In genomic region chr11:72648737-72649136, GRCh38 we compare ENCODE assay signal across 1 cellular context.
TF ChIP-seq lines count a peak whose summit lies in the region.

No MANE protein-coding gene starts in this region.

TF ChIP-seq in H1, 55 proteins besides CTCF, POLR2A, EP300 and RAD21:
- TF ChIP-seq, protein P1, sequence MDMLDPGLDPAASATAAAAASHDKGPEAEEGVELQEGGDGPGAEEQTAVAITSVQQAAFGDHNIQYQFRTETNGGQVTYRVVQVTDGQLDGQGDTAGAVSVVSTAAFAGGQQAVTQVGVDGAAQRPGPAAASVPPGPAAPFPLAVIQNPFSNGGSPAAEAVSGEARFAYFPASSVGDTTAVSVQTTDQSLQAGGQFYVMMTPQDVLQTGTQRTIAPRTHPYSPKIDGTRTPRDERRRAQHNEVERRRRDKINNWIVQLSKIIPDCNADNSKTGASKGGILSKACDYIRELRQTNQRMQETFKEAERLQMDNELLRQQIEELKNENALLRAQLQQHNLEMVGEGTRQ (IDR thresholded peaks at IDR 0.05; ENCODE audit: low read length) = no peak
- TF ChIP-seq MAFK (IDR thresholded peaks at IDR 0.05; ENCODE audit: low read depth, low read length) (no peak), TCF12 (IDR thresholded peaks at IDR 0.05; ENCODE audit: low read depth, low read length) (no peak), SP1 (IDR thresholded peaks at IDR 0.05; ENCODE audit: low read depth, low read length) (no peak), GABPA (IDR thresholded peaks at IDR 0.05; ENCODE audit: borderline replicate concordance, insufficient read depth, low read length) (no peak), CHD2 (IDR thresholded peaks at IDR 0.05; ENCODE audit: low read length) (no peak), POU5F1 (IDR thresholded peaks at IDR 0.05; ENCODE audit: low read depth, low read length) (no peak), SIRT6 (IDR thresholded peaks at IDR 0.05; ENCODE audit: low read length) (no peak), HDAC2 (IDR thresholded peaks at IDR 0.05; ENCODE audit: borderline replicate concordance in 1 of 2, low read depth in 2 of 2, low read length in 2 of 2) (no peak), SIN3A (conservative IDR thresholded peaks at IDR 0.05 in 1 of 2, IDR thresholded peaks at IDR 0.05 in 1 of 2; ENCODE audit: low read depth in 1 of 2, low read length in 2 of 2) (no peak), CTBP2 (IDR thresholded peaks at IDR 0.05; ENCODE audit: borderline replicate concordance, insufficient read depth, insufficient read length, low read length) (no peak), CBX8 (IDR thresholded peaks at IDR 0.05; ENCODE audit: borderline replicate concordance, low read depth, low read length) (no peak), BCL11A (IDR thresholded peaks at IDR 0.05; ENCODE audit: low read depth in 2 of 2, low read length in 2 of 2) (no peak), JUND (IDR thresholded peaks at IDR 0.05; ENCODE audit: low read length) (no peak)
- TF ChIP-seq, protein P2, sequence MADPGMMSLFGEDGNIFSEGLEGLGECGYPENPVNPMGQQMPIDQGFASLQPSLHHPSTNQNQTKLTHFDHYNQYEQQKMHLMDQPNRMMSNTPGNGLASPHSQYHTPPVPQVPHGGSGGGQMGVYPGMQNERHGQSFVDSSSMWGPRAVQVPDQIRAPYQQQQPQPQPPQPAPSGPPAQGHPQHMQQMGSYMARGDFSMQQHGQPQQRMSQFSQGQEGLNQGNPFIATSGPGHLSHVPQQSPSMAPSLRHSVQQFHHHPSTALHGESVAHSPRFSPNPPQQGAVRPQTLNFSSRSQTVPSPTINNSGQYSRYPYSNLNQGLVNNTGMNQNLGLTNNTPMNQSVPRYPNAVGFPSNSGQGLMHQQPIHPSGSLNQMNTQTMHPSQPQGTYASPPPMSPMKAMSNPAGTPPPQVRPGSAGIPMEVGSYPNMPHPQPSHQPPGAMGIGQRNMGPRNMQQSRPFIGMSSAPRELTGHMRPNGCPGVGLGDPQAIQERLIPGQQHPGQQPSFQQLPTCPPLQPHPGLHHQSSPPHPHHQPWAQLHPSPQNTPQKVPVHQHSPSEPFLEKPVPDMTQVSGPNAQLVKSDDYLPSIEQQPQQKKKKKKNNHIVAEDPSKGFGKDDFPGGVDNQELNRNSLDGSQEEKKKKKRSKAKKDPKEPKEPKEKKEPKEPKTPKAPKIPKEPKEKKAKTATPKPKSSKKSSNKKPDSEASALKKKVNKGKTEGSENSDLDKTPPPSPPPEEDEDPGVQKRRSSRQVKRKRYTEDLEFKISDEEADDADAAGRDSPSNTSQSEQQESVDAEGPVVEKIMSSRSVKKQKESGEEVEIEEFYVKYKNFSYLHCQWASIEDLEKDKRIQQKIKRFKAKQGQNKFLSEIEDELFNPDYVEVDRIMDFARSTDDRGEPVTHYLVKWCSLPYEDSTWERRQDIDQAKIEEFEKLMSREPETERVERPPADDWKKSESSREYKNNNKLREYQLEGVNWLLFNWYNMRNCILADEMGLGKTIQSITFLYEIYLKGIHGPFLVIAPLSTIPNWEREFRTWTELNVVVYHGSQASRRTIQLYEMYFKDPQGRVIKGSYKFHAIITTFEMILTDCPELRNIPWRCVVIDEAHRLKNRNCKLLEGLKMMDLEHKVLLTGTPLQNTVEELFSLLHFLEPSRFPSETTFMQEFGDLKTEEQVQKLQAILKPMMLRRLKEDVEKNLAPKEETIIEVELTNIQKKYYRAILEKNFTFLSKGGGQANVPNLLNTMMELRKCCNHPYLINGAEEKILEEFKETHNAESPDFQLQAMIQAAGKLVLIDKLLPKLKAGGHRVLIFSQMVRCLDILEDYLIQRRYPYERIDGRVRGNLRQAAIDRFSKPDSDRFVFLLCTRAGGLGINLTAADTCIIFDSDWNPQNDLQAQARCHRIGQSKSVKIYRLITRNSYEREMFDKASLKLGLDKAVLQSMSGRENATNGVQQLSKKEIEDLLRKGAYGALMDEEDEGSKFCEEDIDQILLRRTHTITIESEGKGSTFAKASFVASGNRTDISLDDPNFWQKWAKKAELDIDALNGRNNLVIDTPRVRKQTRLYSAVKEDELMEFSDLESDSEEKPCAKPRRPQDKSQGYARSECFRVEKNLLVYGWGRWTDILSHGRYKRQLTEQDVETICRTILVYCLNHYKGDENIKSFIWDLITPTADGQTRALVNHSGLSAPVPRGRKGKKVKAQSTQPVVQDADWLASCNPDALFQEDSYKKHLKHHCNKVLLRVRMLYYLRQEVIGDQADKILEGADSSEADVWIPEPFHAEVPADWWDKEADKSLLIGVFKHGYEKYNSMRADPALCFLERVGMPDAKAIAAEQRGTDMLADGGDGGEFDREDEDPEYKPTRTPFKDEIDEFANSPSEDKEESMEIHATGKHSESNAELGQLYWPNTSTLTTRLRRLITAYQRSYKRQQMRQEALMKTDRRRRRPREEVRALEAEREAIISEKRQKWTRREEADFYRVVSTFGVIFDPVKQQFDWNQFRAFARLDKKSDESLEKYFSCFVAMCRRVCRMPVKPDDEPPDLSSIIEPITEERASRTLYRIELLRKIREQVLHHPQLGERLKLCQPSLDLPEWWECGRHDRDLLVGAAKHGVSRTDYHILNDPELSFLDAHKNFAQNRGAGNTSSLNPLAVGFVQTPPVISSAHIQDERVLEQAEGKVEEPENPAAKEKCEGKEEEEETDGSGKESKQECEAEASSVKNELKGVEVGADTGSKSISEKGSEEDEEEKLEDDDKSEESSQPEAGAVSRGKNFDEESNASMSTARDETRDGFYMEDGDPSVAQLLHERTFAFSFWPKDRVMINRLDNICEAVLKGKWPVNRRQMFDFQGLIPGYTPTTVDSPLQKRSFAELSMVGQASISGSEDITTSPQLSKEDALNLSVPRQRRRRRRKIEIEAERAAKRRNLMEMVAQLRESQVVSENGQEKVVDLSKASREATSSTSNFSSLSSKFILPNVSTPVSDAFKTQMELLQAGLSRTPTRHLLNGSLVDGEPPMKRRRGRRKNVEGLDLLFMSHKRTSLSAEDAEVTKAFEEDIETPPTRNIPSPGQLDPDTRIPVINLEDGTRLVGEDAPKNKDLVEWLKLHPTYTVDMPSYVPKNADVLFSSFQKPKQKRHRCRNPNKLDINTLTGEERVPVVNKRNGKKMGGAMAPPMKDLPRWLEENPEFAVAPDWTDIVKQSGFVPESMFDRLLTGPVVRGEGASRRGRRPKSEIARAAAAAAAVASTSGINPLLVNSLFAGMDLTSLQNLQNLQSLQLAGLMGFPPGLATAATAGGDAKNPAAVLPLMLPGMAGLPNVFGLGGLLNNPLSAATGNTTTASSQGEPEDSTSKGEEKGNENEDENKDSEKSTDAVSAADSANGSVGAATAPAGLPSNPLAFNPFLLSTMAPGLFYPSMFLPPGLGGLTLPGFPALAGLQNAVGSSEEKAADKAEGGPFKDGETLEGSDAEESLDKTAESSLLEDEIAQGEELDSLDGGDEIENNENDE (IDR thresholded peaks at IDR 0.05; ENCODE audit: insufficient replicate concordance, low read length) = no peak
